8 cellular contexts compared by ENCODE assay signal in the genomic region with DNA sequence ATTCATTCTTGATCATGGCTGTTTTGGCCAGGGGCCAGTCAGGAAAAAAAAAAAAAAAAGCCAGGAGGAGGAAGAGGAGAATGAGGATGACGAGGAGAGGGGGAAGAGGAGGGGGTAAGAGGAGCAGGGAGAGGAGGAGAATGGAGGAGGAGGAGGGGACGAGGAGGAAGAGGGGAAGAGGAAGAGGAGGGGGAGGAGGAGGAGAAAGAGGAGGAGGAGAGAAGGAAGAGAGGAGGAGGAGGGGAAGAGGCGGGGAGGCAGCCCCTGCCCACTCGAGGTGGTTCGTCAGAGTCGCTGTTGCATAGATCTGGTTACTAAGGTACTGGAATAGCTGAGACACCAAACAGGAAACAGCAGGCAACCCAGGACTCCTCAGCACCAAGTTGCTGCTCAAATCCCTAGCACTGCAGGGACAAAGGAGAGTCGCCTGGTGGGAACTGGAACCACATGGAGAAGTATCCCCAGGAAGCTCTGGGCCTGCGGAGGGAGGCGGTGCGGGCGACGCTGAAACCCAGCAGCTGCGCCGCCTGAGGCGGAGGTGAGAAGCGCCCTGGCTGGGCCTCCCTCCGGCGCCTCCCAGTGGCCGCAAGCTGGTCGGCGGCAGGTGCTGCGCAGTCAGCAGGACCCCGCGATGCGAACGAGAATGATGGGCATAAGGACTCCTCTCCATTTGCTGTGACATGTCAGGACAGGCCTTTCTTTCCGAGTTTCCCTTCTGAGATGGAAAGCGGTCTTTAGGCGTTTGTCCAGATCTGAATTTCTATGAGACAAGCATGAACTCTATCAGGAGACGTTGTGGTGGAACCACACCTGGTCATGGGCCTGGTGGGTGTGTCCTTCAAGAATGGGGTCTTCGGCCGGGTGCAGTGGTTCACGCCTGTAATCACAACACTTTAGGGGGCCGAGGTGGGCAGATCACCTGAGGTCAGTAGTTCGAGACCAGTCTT. TPM values are rescaled to one million over a fixed set of nuclear protein-coding genes. Genes with fewer than 3 reads are reported as not detected.
A peak's percentile ranks its signal among the peaks of the same experiment; 100 is the strongest.
DNase-seq lines count a peak whose midpoint lies in the region; ATAC-seq and TF ChIP-seq lines count a peak whose summit lies in the region.

No MANE protein-coding gene starts in this region.

- peaks cover 0 to 7% of the 10 kb centered on the region in 2 donors for H3K4me1 ChIP-seq in lung (ENCODE audit: control insufficient read depth in 2 of 2, insufficient read depth in 2 of 2, low read length in 2 of 2)

- no peaks in the 10 kb centered on the region for H3K36me3 ChIP-seq in lung (ENCODE audit: control insufficient read depth in 2 of 2, insufficient read depth in 2 of 2, low read length in 2 of 2)

- H3K27ac Mint-ChIP-seq in activated CD8-positive, alpha-beta T cell treated with anti-CD3 and anti-CD28 coated beads, Interleukin-2, amount 10 ng/mL, durations not matched to agents 7 days and 5 days, result no peak overlapping the region

- peaks cover 3% of the 10 kb centered on the region for H3K27me3 Mint-ChIP-seq in activated CD8-positive, alpha-beta T cell treated with anti-CD3 and anti-CD28 coated beads, Interleukin-2, amount 10 ng/mL, durations not matched to agents 7 days and 5 days (ENCODE audit: low read depth)

- ATAC-seq in HG02973 (IDR thresholded peaks at IDR 0.05; ENCODE audit: unreplicated experiment) (peak; percentile 90), lung (ENCODE audit: insufficient read depth, low FRiP score) (peak; percentile 83)
- ATAC-seq in activated CD8-positive, alpha-beta T cell treated with anti-CD3 and anti-CD28 coated beads, Interleukin-2, amount 10 ng/mL, durations not matched to agents 7 days and 5 days, result peak; percentile 100

- no peak overlapping the region for H3K4me3 ChIP-seq in GM12865 (ENCODE audit: low read depth, low read length)
- no peak overlapping the region for H3K4me3 ChIP-seq in lung

- CTCF ChIA-PET in activated CD8-positive, alpha-beta T cell treated with anti-CD3 and anti-CD28 coated beads, Interleukin-2, amount 10 ng/mL, durations not matched to agents 7 days and 5 days (lab: Charles Lee), result interaction anchor here (0.7 to 11.2 kb wide), 52 partner anchors 9 to 910 kb away, joined by 3 to 222 read pairs (median 5); partner anchors contain the start of genes ALS2CL, CCR5AS, CCRL2 and FAM240A

- no peaks in the 10 kb centered on the region for H3K36me3 Mint-ChIP-seq in activated CD8-positive, alpha-beta T cell treated with anti-CD3 and anti-CD28 coated beads, Interleukin-2, amount 10 ng/mL, durations not matched to agents 7 days and 5 days (ENCODE audit: low read depth)

- peak; percentile 80 for DNase-seq in GM12865 (ENCODE audit: low read depth)
- peak; percentile 14 for DNase-seq in NCI-H524 treated with DMSO at 0.1 percent for 48 hours (lab: John Stamatoyannopoulos, UW)
- peak; percentile 85 for DNase-seq in activated CD8-positive, alpha-beta T cell treated with anti-CD3 and anti-CD28 coated beads, Interleukin-2, amount 10 ng/mL, durations not matched to agents 7 days and 5 days
- peak; percentile 90 for DNase-seq in ecto neural progenitor cell (ENCODE audit: low spot score)
- DNase-seq in lung (ENCODE audit: low spot score), result peak; percentile 78
- peak; percentile 43 to 65 (median 59) for DNase-seq in stimulated activated CD4-positive, alpha-beta T cell treated with anti-CD3 and anti-CD28 coated beads, TNF-alpha, amount 100 ng/mL, for 1 hour (ENCODE audit: low read depth in 3 of 3, low spot score in 1 of 3)
- no peak for DNase-seq in T1000 (lab: John Stamatoyannopoulos, UW)

- peak overlapping the region in 1 of 2 donors; percentile 78 for H3K27ac ChIP-seq in lung (ENCODE audit: low read depth in 1 of 2, low read length in 1 of 2)

- peak overlapping the region; percentile 37 for H3K4me3 Mint-ChIP-seq in activated CD8-positive, alpha-beta T cell treated with anti-CD3 and anti-CD28 coated beads, Interleukin-2, amount 10 ng/mL, durations not matched to agents 7 days and 5 days

- POLR2A ChIA-PET in activated CD8-positive, alpha-beta T cell treated with anti-CD3 and anti-CD28 coated beads, Interleukin-2, amount 10 ng/mL, durations not matched to agents 7 days and 5 days (lab: Charles Lee), result no interaction called here

- H3K27me3 ChIP-seq in lung (ENCODE audit: control insufficient read depth, insufficient read depth), result no peaks in the 10 kb centered on the region

- H3K9me3 Mint-ChIP-seq in activated CD8-positive, alpha-beta T cell treated with anti-CD3 and anti-CD28 coated beads, Interleukin-2, amount 10 ng/mL, durations not matched to agents 7 days and 5 days (ENCODE audit: insufficient read depth), result no peaks in the 10 kb centered on the region

- TF ChIP-seq CTCF in GM12865 (IDR thresholded peaks at IDR 0.05; ENCODE audit: insufficient read depth, low read depth, low read length, missing control alignments) (peak; percentile 99), lung (IDR thresholded peaks at IDR 0.05; ENCODE audit: control extremely low read depth, extremely low read depth) (peak; percentile 99)

- peaks cover 18% of the 10 kb centered on the region for H3K4me1 Mint-ChIP-seq in activated CD8-positive, alpha-beta T cell treated with anti-CD3 and anti-CD28 coated beads, Interleukin-2, amount 10 ng/mL, durations not matched to agents 7 days and 5 days (ENCODE audit: low read depth)

- 10% methylated on average over 35 of the region's 35 CpGs for WGBS in lung, 2 donors

- H3K9me3 ChIP-seq in lung (ENCODE audit: control insufficient read depth in 2 of 2, insufficient read depth in 1 of 2, low read length in 1 of 2), result no peaks in the 10 kb centered on the region

RNA-seq across cellular contexts. Expression of gene FAM240A, which starts 17.5 kb away (rescaled TPM):
- total RNA-seq in activated CD8-positive, alpha-beta T cell treated with anti-CD3 and anti-CD28 coated beads, Interleukin-2, amount 10 ng/mL, durations not matched to agents 7 days and 5 days, result not detected
- not detected for total RNA-seq in lung
- not detected for polyA plus RNA-seq in lung
